Comparison of ENCODE assay signal across 23 cellular contexts in genomic region chr5:165137701-165138100, GRCh38.
DNase-seq lines count a peak whose midpoint lies in the region; ATAC-seq and TF ChIP-seq lines count a peak whose summit lies in the region.
"Had no signal": no experiment of that assay in that cellular context is flagged by ENCODE, and none has a peak within 500 bp of the region (broad histone marks: within the 10 kb centered on the region; RNA-seq: fewer than 3 reads in every experiment).

No MANE protein-coding gene starts in this region.

- H3K36me3 ChIP-seq in HUES48 (ENCODE audit: control insufficient read depth, insufficient read depth, low read length) (no peaks in the 10 kb centered on the region), ectodermal cell (ENCODE audit: control insufficient read depth, insufficient read depth, low read length) (no peaks in the 10 kb centered on the region), neural progenitor cell (no peaks in the 10 kb centered on the region), body of pancreas (replicated peaks in 1 of 2; ENCODE audit: insufficient read depth in 1 of 2, low read depth in 2 of 2) (no peaks in the 10 kb centered on the region)
- H3K36me3 ChIP-seq: BE2C had no signal

- H3K4me1 Mint-ChIP-seq in neural progenitor cell = peaks cover 39% of the 10 kb centered on the region
- H3K4me1 Mint-ChIP-seq: CD4-positive, CD25-positive, alpha-beta regulatory T cell; CD8-positive, alpha-beta memory T cell had no signal

- H3K9ac ChIP-seq in HUES48 (ENCODE audit: low read depth, low read length) = no peak overlapping the region
- no peak overlapping the region for H3K9ac ChIP-seq in neural progenitor cell

- no peaks in the 10 kb centered on the region for H3K27me3 ChIP-seq in HUES48 (ENCODE audit: control insufficient read depth, insufficient read depth, low read length)
- H3K27me3 ChIP-seq in ectodermal cell (ENCODE audit: control insufficient read depth, insufficient read depth, low read length, poor library complexity, severe bottlenecking) = no peaks in the 10 kb centered on the region
- H3K27me3 ChIP-seq in neural progenitor cell = no peaks in the 10 kb centered on the region
- H3K27me3 ChIP-seq in body of pancreas = no peaks in the 10 kb centered on the region
- H3K27me3 ChIP-seq: BE2C had no signal

- no peak for TF ChIP-seq POLR2A in body of pancreas (IDR thresholded peaks at IDR 0.05)

- peaks cover 39% of the 10 kb centered on the region for H3K4me1 ChIP-seq in HUES48 (ENCODE audit: control insufficient read depth, insufficient read depth, low read length)
- H3K4me1 ChIP-seq in ectodermal cell (ENCODE audit: control insufficient read depth, insufficient read depth, low read length) = peaks cover 32% of the 10 kb centered on the region
- H3K4me1 ChIP-seq in neural progenitor cell = peaks cover 56% of the 10 kb centered on the region
- H3K4me1 ChIP-seq in body of pancreas = no peaks in the 10 kb centered on the region

- H2AFZ ChIP-seq in neural progenitor cell (replicated peaks) = no peak overlapping the region

- H3K36me3 Mint-ChIP-seq in neural progenitor cell = no peaks in the 10 kb centered on the region
- H3K36me3 Mint-ChIP-seq: CD4-positive, CD25-positive, alpha-beta regulatory T cell; CD8-positive, alpha-beta memory T cell had no signal

- WGBS in ectodermal cell, 2 experiments = 83 to 88% methylated on average over 2 of the region's 2 CpGs
- WGBS in body of pancreas, 2 donors = 59 to 61% methylated on average over 2 of the region's 2 CpGs

- H3K27ac Mint-ChIP-seq in neural progenitor cell = no peak overlapping the region
- H3K27ac Mint-ChIP-seq: CD4-positive, CD25-positive, alpha-beta regulatory T cell; CD8-positive, alpha-beta memory T cell; HFFc6 had no signal

- no peaks in the 10 kb centered on the region for H3K79me2 ChIP-seq in neural progenitor cell (ENCODE audit: low read depth)

- ATAC-seq in body of pancreas (no peak), HG03342 (IDR thresholded peaks at IDR 0.05; ENCODE audit: unreplicated experiment) (no peak)
- ATAC-seq: HCT116, K562 had no signal

- no peak overlapping the region for H3K4me3 Mint-ChIP-seq in neural progenitor cell
- H3K4me3 Mint-ChIP-seq: CD4-positive, CD25-positive, alpha-beta regulatory T cell; CD8-positive, alpha-beta memory T cell; HFFc6 had no signal

- DNase-seq in SK-N-DZ (ENCODE audit: low spot score) (peak; percentile 83), neural progenitor cell (ENCODE audit: low spot score) (no peak), body of pancreas (no peak), DMS79 (lab: John Stamatoyannopoulos, UW) (no peak)
- DNase-seq in activated CD4-positive, CD25-positive, alpha-beta regulatory T cell (lab: John Stamatoyannopoulos, UW) = no peak
- DNase-seq: ACHN; BE2C; C1 segment of cervical spinal cord; CD4-positive, CD25-positive, alpha-beta regulatory T cell; CD8-positive, alpha-beta memory T cell; COR-L47; DMS 273 treated with DMSO at 0.1 percent for 48 hours; DMS53; GDM1; GOT3; H7; HFFc6; IMR-90 had no signal

- intact Hi-C loops in body of pancreas (cut with DNase I) = no loop called here

- H3K9me3 ChIP-seq in HUES48 (ENCODE audit: control insufficient read depth, insufficient read depth, low read length) (no peaks in the 10 kb centered on the region), ectodermal cell (ENCODE audit: control insufficient read depth, low read length) (no peaks in the 10 kb centered on the region), neural progenitor cell (ENCODE audit: low read depth) (no peaks in the 10 kb centered on the region), body of pancreas (no peaks in the 10 kb centered on the region)
- H3K9me3 ChIP-seq: BE2C had no signal

- H3K27me3 Mint-ChIP-seq in neural progenitor cell (ENCODE audit: insufficient read depth, low read depth) = no peaks in the 10 kb centered on the region
- H3K27me3 Mint-ChIP-seq: CD4-positive, CD25-positive, alpha-beta regulatory T cell; CD8-positive, alpha-beta memory T cell had no signal

- no peaks in the 10 kb centered on the region for H4K20me1 ChIP-seq in neural progenitor cell (ENCODE audit: low read depth)

- no peak overlapping the region for H3K4me3 ChIP-seq in HUES48 (ENCODE audit: low read depth, low read length)
- H3K4me3 ChIP-seq in ectodermal cell (ENCODE audit: insufficient read depth, low read depth, low read length) = no peak overlapping the region
- peak overlapping the region; percentile 22 for H3K4me3 ChIP-seq in neural progenitor cell
- no peak overlapping the region for H3K4me3 ChIP-seq in body of pancreas
- H3K4me3 ChIP-seq: K562 had no signal

- no peaks in the 10 kb centered on the region for H3K9me3 Mint-ChIP-seq in neural progenitor cell

- H3K27ac ChIP-seq in HUES48 (ENCODE audit: low read depth, low read length) = peak overlapping the region; percentile 70
- peak overlapping the region; percentile 61 for H3K27ac ChIP-seq in ectodermal cell (ENCODE audit: insufficient read depth, low read depth, low read length, poor library complexity, severe bottlenecking)
- no peak overlapping the region for H3K27ac ChIP-seq in neural progenitor cell
- H3K27ac ChIP-seq in body of pancreas = no peak overlapping the region

- peak overlapping the region; percentile 64 for H3K4me2 ChIP-seq in neural progenitor cell

- TF ChIP-seq CTCF in neural progenitor cell (IDR thresholded peaks at IDR 0.05) (no peak), body of pancreas (IDR thresholded peaks at IDR 0.05) (no peak)

- peaks cover 19% of the 10 kb centered on the region for H3F3A ChIP-seq in neural progenitor cell (ENCODE audit: low read depth)

Comparison
In these comparisons a context has a peak if more than half of its experiments do, and no peak if none do; other contexts are left out.
1. H3K27ac ChIP-seq: peak in HUES48 (single experiment) and ectodermal cell (single experiment); none in neural progenitor cell (single experiment) and body of pancreas (0 of 4).